ENCODE assay signal across 8 cellular contexts in the genomic region with DNA sequence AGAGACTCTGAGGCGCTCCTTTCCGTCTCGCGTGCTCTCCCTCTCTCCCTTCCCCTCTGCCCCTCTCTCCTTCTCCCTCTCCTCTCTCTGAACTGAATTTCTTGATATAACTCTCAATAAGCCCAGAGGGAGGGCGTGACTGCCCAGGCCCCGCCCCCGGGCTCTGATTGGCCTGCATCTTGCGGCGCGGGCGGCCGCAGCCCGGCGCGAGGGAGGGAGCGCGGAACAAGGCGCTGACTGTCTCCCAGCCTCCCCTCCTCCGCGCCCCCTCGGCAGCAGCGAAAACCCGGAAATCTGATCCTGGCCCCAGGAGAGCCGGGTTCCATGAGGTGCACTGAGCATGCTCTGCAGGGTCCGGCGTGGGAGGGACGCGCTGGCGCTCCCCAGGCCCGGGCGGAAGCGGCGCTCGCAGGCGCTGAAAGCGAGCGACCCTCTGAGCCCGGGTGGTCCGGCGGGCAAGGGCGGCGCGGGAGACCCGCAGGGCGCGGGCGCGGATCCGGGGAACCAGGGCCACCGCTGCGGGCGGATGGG. TPM values are rescaled to one million over a fixed set of nuclear protein-coding genes. Genes with fewer than 3 reads are reported as not detected.
DNase-seq lines count a peak whose midpoint lies in the region; ATAC-seq, FAIRE-seq and TF ChIP-seq lines count a peak whose summit lies in the region.

A gene with protein sequence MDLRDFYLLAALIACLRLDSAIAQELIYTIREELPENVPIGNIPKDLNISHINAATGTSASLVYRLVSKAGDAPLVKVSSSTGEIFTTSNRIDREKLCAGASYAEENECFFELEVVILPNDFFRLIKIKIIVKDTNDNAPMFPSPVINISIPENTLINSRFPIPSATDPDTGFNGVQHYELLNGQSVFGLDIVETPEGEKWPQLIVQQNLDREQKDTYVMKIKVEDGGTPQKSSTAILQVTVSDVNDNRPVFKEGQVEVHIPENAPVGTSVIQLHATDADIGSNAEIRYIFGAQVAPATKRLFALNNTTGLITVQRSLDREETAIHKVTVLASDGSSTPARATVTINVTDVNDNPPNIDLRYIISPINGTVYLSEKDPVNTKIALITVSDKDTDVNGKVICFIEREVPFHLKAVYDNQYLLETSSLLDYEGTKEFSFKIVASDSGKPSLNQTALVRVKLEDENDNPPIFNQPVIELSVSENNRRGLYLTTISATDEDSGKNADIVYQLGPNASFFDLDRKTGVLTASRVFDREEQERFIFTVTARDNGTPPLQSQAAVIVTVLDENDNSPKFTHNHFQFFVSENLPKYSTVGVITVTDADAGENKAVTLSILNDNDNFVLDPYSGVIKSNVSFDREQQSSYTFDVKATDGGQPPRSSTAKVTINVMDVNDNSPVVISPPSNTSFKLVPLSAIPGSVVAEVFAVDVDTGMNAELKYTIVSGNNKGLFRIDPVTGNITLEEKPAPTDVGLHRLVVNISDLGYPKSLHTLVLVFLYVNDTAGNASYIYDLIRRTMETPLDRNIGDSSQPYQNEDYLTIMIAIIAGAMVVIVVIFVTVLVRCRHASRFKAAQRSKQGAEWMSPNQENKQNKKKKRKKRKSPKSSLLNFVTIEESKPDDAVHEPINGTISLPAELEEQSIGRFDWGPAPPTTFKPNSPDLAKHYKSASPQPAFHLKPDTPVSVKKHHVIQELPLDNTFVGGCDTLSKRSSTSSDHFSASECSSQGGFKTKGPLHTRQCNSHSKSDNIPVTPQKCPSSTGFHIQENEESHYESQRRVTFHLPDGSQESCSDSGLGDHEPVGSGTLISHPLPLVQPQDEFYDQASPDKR (N-terminal part only) (minus strand): TSS at position 94 of the 531 bp plus-strand sequence. CDS start 1,896 bp downstream, outside the sequence.

- POLR2A ChIA-PET in activated naive CD8-positive, alpha-beta T cell treated with anti-CD3 and anti-CD28 coated beads, Interleukin-2, amount 10 ng/mL, durations not matched to agents 7 days and 5 days (lab: Charles Lee): no interaction called here

- ATAC-seq in SK-N-SH treated with all-trans-retinoic acid at 6 μM for 48 hours: peak; percentile 95
- ATAC-seq in activated naive CD8-positive, alpha-beta T cell treated with anti-CD3 and anti-CD28 coated beads, Interleukin-2, amount 10 ng/mL, durations not matched to agents 7 days and 5 days (ENCODE audit: low read depth): peak; percentile 95
- peak; percentile 96 for ATAC-seq in Right ventricle myocardium superior (ENCODE audit: poor library complexity)
- ATAC-seq in thoracic aorta (ENCODE audit: insufficient number of reproducible peaks, low FRiP score, low read depth): peak; percentile 93

- intact Hi-C loops in Right ventricle myocardium superior (cut with DNase I): no loop called here
- intact Hi-C loops in ovary (cut with DNase I): no loop called here

- H3K36me3 ChIP-seq in ovary: no peaks in the 10 kb centered on the region
- no peaks in the 10 kb centered on the region for H3K36me3 ChIP-seq in thoracic aorta

- H3K27me3 Mint-ChIP-seq in activated naive CD8-positive, alpha-beta T cell treated with anti-CD3 and anti-CD28 coated beads, Interleukin-2, amount 10 ng/mL, durations not matched to agents 7 days and 5 days: peaks cover 26% of the 10 kb centered on the region

- H3K27me3 ChIP-seq in ovary: no peaks in the 10 kb centered on the region
- no peaks in the 10 kb centered on the region for H3K27me3 ChIP-seq in thoracic aorta (replicated peaks; ENCODE audit: insufficient read depth)

- no peaks in the 10 kb centered on the region for H3K4me1 ChIP-seq in ovary (ENCODE audit: insufficient read depth)
- H3K4me1 ChIP-seq in thoracic aorta (ENCODE audit: control insufficient read depth in 1 of 2, low read depth in 2 of 2): peaks cover 2 to 27% of the 10 kb centered on the region in 2 donors

- peak; percentile 81 for FAIRE-seq in G401.6 (lab: Jason Lieb, UNC)

- peak within 1 kb of the TSS; percentile 43 for H3K27ac Mint-ChIP-seq in activated naive CD8-positive, alpha-beta T cell treated with anti-CD3 and anti-CD28 coated beads, Interleukin-2, amount 10 ng/mL, durations not matched to agents 7 days and 5 days

- H3K4me3 ChIP-seq in HFF-Myc (replicated peaks; ENCODE audit: low read depth, low read length) (peak within 1 kb of the TSS; percentile 69), NB4 (ENCODE audit: low read depth, low read length) (peak within 1 kb of the TSS; percentile 52), ovary (peak within 1 kb of the TSS; percentile 77), thoracic aorta (peak within 1 kb of the TSS; percentile 92)

- TF ChIP-seq CTCF in HFF-Myc (IDR thresholded peaks at IDR 0.05; ENCODE audit: low read depth, low read length, missing control alignments) (no peak), NB4 (IDR thresholded peaks at IDR 0.05; ENCODE audit: low read depth, low read length) (no peak), ovary (IDR thresholded peaks at IDR 0.05) (no peak), thoracic aorta (IDR thresholded peaks at IDR 0.05) (no peak)

- DNase-seq in HFF-Myc (ENCODE audit: extremely low read depth, low read depth): peak; percentile 75
- peak; percentile 80 for DNase-seq in NB4 (ENCODE audit: low read depth)
- peak; percentile 90 for DNase-seq in activated naive CD8-positive, alpha-beta T cell treated with anti-CD3 and anti-CD28 coated beads, Interleukin-2, amount 10 ng/mL, durations not matched to agents 7 days and 5 days
- DNase-seq in Right ventricle myocardium superior: peak; percentile 98
- DNase-seq in ovary: peak; percentile 91 to 96 (median 93)
- DNase-seq in thoracic aorta (ENCODE audit: low spot score): peak; percentile 88

- WGBS in ovary, 3 donors: 0 to 1% (median 0%) methylated on average over 51 to 52 of the region's 52 CpGs

- no peaks in the 10 kb centered on the region for H3K9me3 ChIP-seq in ovary
- no peaks in the 10 kb centered on the region for H3K9me3 ChIP-seq in thoracic aorta

- H3K4me3 Mint-ChIP-seq in activated naive CD8-positive, alpha-beta T cell treated with anti-CD3 and anti-CD28 coated beads, Interleukin-2, amount 10 ng/mL, durations not matched to agents 7 days and 5 days: no peak within 1 kb of the TSS

- H3K36me3 Mint-ChIP-seq in activated naive CD8-positive, alpha-beta T cell treated with anti-CD3 and anti-CD28 coated beads, Interleukin-2, amount 10 ng/mL, durations not matched to agents 7 days and 5 days: no peaks in the 10 kb centered on the region

- H3K27ac ChIP-seq in ovary: peak within 1 kb of the TSS; percentile 29 to 69
- peak within 1 kb of the TSS; percentile 91 to 93 for H3K27ac ChIP-seq in thoracic aorta

- no peaks in the 10 kb centered on the region for H3K9me3 Mint-ChIP-seq in activated naive CD8-positive, alpha-beta T cell treated with anti-CD3 and anti-CD28 coated beads, Interleukin-2, amount 10 ng/mL, durations not matched to agents 7 days and 5 days

- TF ChIP-seq POLR2A in NB4 (IDR thresholded peaks at IDR 0.05; ENCODE audit: extremely low read depth, insufficient read length) (peak; percentile 48), ovary (IDR thresholded peaks at IDR 0.05) (peak; percentile 38)

- peaks cover 6% of the 10 kb centered on the region for H3K4me1 Mint-ChIP-seq in activated naive CD8-positive, alpha-beta T cell treated with anti-CD3 and anti-CD28 coated beads, Interleukin-2, amount 10 ng/mL, durations not matched to agents 7 days and 5 days

- no peak for TF ChIP-seq EP300 in ovary (IDR thresholded peaks at IDR 0.05)

TF ChIP-seq in SK-N-SH treated with all-trans-retinoic acid at 6 μM for 48 hours, 23 proteins besides CTCF, POLR2A, EP300 and RAD21 (continues in another document):
- peak; percentile 94 for TF ChIP-seq PATZ1 (CRISPR knock-in tag; IDR thresholded peaks at IDR 0.05; ENCODE audit: borderline replicate concordance)
- TF ChIP-seq, protein P1, sequence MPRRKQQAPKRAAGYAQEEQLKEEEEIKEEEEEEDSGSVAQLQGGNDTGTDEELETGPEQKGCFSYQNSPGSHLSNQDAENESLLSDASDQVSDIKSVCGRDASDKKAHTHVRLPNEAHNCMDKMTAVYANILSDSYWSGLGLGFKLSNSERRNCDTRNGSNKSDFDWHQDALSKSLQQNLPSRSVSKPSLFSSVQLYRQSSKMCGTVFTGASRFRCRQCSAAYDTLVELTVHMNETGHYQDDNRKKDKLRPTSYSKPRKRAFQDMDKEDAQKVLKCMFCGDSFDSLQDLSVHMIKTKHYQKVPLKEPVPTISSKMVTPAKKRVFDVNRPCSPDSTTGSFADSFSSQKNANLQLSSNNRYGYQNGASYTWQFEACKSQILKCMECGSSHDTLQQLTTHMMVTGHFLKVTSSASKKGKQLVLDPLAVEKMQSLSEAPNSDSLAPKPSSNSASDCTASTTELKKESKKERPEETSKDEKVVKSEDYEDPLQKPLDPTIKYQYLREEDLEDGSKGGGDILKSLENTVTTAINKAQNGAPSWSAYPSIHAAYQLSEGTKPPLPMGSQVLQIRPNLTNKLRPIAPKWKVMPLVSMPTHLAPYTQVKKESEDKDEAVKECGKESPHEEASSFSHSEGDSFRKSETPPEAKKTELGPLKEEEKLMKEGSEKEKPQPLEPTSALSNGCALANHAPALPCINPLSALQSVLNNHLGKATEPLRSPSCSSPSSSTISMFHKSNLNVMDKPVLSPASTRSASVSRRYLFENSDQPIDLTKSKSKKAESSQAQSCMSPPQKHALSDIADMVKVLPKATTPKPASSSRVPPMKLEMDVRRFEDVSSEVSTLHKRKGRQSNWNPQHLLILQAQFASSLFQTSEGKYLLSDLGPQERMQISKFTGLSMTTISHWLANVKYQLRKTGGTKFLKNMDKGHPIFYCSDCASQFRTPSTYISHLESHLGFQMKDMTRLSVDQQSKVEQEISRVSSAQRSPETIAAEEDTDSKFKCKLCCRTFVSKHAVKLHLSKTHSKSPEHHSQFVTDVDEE (CRISPR knock-in tag; IDR thresholded peaks at IDR 0.05): no peak
- TF ChIP-seq GLIS3 (CRISPR knock-in tag; IDR thresholded peaks at IDR 0.05): peak; percentile 63; the same call in 1 of the 2 replicates
- no peak for TF ChIP-seq RARB (CRISPR knock-in tag; IDR thresholded peaks at IDR 0.05)

RNA-seq across cellular contexts. Expression of the gene that starts here (rescaled TPM):
- under 1 TPM; 0.14 to 0.17 TPM for total RNA-seq in activated naive CD8-positive, alpha-beta T cell treated with anti-CD3 and anti-CD28 coated beads, Interleukin-2, amount 10 ng/mL, durations not matched to agents 7 days and 5 days
- 10.0 TPM for total RNA-seq in Right ventricle myocardium superior
- 1 to 10 TPM; 1.2 to 6.5 (median 1.5) TPM for total RNA-seq in ovary
- 1 to 10 TPM in 1 of 2 donors, under 1 TPM in 1; 0.18 to 1.0 TPM for polyA plus RNA-seq in ovary
- 10 to 100 TPM; 12.3 to 15.3 TPM for total RNA-seq in thoracic aorta

Comparison
In these comparisons a context has a peak if more than half of its experiments do, and no peak if none do; other contexts are left out.
1. Peak in every context shown above with its lines: DNase-seq, ATAC-seq, H3K4me3 ChIP-seq and H3K27ac ChIP-seq.
2. Peak in DNase-seq and ATAC-seq in activated naive CD8-positive, alpha-beta T cell treated with anti-CD3 and anti-CD28 coated beads, Interleukin-2, amount 10 ng/mL, durations not matched to agents 7 days and 5 days; RNA of the gene not detected or under 1 TPM.